11 cellular contexts compared by ENCODE assay signal in genomic region chr1:173871091-173871490, GRCh38. TPM values are rescaled to one million over a fixed set of nuclear protein-coding genes. Genes with fewer than 3 reads are reported as not detected.
DNase-seq lines count a peak whose midpoint lies in the region; ATAC-seq and TF ChIP-seq lines count a peak whose summit lies in the region.
"Had no signal": no experiment of that assay in that cellular context is flagged by ENCODE, and none has a peak within 500 bp of the region (broad histone marks: within the 10 kb centered on the region; RNA-seq: fewer than 3 reads in every experiment).

No MANE protein-coding gene starts in this region.

- H3K9me2 ChIP-seq in Loucy (replicated peaks; ENCODE audit: low read depth, low read length) = no peaks in the 10 kb centered on the region

- H3K4me1 Mint-ChIP-seq in CD4-positive, alpha-beta T cell (ENCODE audit: low read depth) = peaks cover 64% of the 10 kb centered on the region
- H3K4me1 Mint-ChIP-seq in immature natural killer cell (peaks cover 59 to 63% of the 10 kb centered on the region in 2 donors), glutamatergic neuron (ENCODE audit: low read depth, unreplicated experiment) (peaks cover 8% of the 10 kb centered on the region)

- H3K27ac Mint-ChIP-seq in CD4-positive, alpha-beta T cell = peak overlapping the region; percentile 95
- H3K27ac Mint-ChIP-seq in immature natural killer cell = peak overlapping the region; percentile 89 to 100 (median 96)
- H3K27ac Mint-ChIP-seq in glutamatergic neuron (ENCODE audit: unreplicated experiment) = no peak overlapping the region

- peaks cover 10% of the 10 kb centered on the region for H3K36me3 ChIP-seq in Loucy (ENCODE audit: insufficient read depth, low read length)
- no peaks in the 10 kb centered on the region for H3K36me3 ChIP-seq in ovary

- no peak for TF ChIP-seq CTCF in CD4-positive, alpha-beta T cell (IDR thresholded peaks at IDR 0.05)
- TF ChIP-seq CTCF in Loucy (conservative IDR thresholded peaks at IDR 0.05; ENCODE audit: low read length) = no peak
- no peak for TF ChIP-seq CTCF in ovary (IDR thresholded peaks at IDR 0.05)
- TF ChIP-seq CTCF in glutamatergic neuron (IDR thresholded peaks at IDR 0.05; ENCODE audit: partially characterized antibody, unreplicated experiment) = no peak
- TF ChIP-seq CTCF in dorsolateral prefrontal cortex (IDR thresholded peaks at IDR 0.05 in 54 of 56, conservative IDR thresholded peaks at IDR 0.05 in 2 of 56; ENCODE audit: low read depth in 1 of 56, partially characterized antibody in 56 of 56) = no peak

- no peaks in the 10 kb centered on the region for H3K9me3 ChIP-seq in CD4-positive, alpha-beta T cell (ENCODE audit: control insufficient read depth, low read length)
- H3K9me3 ChIP-seq in Loucy (ENCODE audit: insufficient read depth, low read depth, low read length) = no peaks in the 10 kb centered on the region
- no peaks in the 10 kb centered on the region for H3K9me3 ChIP-seq in ovary

- POLR2A ChIA-PET in CD4-positive, alpha-beta T cell (lab: Charles Lee) = no interaction called here

- H4K20me1 ChIP-seq in Loucy (ENCODE audit: insufficient read depth, low read length, poor library complexity, severe bottlenecking) = peaks cover 16% of the 10 kb centered on the region

- H3K27ac ChIP-seq in CD4-positive, alpha-beta T cell (ENCODE audit: low read depth, low read length) = no peak overlapping the region
- H3K27ac ChIP-seq in ovary (no peak overlapping the region), dorsolateral prefrontal cortex (peak overlapping the region in 19 of 59 donors; percentile 44 to 99 (median 97))
- H3K27ac ChIP-seq: epithelial cell of prostate had no signal

- 83 to 91% (median 90%) methylated on average over 5 of the region's 5 CpGs for WGBS in ovary, 3 donors

- TF ChIP-seq EP300 in ovary (IDR thresholded peaks at IDR 0.05) = no peak

- peaks cover 12% of the 10 kb centered on the region for H3F3A ChIP-seq in Loucy (ENCODE audit: low read depth)

- H3K4me3 Mint-ChIP-seq in CD4-positive, alpha-beta T cell = peak overlapping the region; percentile 93
- H3K4me3 Mint-ChIP-seq in immature natural killer cell (peak overlapping the region; percentile 53 to 99 (median 94)), glutamatergic neuron (ENCODE audit: unreplicated experiment) (no peak overlapping the region)

- CTCF ChIA-PET in CD4-positive, alpha-beta T cell (lab: Charles Lee) = no interaction called here

- peak overlapping the region; percentile 78 for H3K9ac ChIP-seq in Loucy (ENCODE audit: low read depth, low read length, poor library complexity, severe bottlenecking)

- no peak for DNase-seq in CD4-positive, alpha-beta T cell
- DNase-seq in immature natural killer cell = no peak
- DNase-seq in ovary = no peak
- no peak for DNase-seq in glutamatergic neuron
- no peak for DNase-seq in dorsolateral prefrontal cortex
- DNase-seq: activated CD8-positive, alpha-beta memory T cell treated with anti-CD3 and anti-CD28 coated beads, Interleukin-2, amount 50 U/mL, for 48 hours had no signal

- peaks cover 47% of the 10 kb centered on the region for H3K79me2 ChIP-seq in Loucy (ENCODE audit: insufficient read depth, low read length)

- H3K4me3 ChIP-seq in Loucy (ENCODE audit: low read length, poor library complexity, severe bottlenecking) (peak overlapping the region; percentile 92), ovary (no peak overlapping the region), dorsolateral prefrontal cortex (peak overlapping the region in 2 of 59 donors; percentile 3 to 19)
- H3K4me3 ChIP-seq: lung had no signal

- H3K9me3 Mint-ChIP-seq in CD4-positive, alpha-beta T cell = no peaks in the 10 kb centered on the region
- H3K9me3 Mint-ChIP-seq in immature natural killer cell (no peaks in the 10 kb centered on the region), glutamatergic neuron (ENCODE audit: unreplicated experiment) (peaks cover 12% of the 10 kb centered on the region)

- no peak for ATAC-seq in CD4-positive, alpha-beta T cell (ENCODE audit: poor library complexity)

- H3K27me3 Mint-ChIP-seq in CD4-positive, alpha-beta T cell = no peaks in the 10 kb centered on the region
- H3K27me3 Mint-ChIP-seq in immature natural killer cell (ENCODE audit: low read depth in 3 of 3) (peaks cover 7 to 17% (median 8%) of the 10 kb centered on the region in 3 donors), glutamatergic neuron (ENCODE audit: unreplicated experiment) (peaks cover 7% of the 10 kb centered on the region)

- peaks cover 77% of the 10 kb centered on the region for H3K36me3 Mint-ChIP-seq in CD4-positive, alpha-beta T cell (ENCODE audit: low read depth)
- H3K36me3 Mint-ChIP-seq in immature natural killer cell (peaks cover 22 to 35% (median 25%) of the 10 kb centered on the region in 3 donors), glutamatergic neuron (ENCODE audit: unreplicated experiment) (no peaks in the 10 kb centered on the region)

- 0 out of 2 replicates have a peak overlapping the region, but pooled peaks have one; percentile 31 for H2AFZ ChIP-seq in Loucy (ENCODE audit: low read length)

- H3K27me3 ChIP-seq in CD4-positive, alpha-beta T cell (ENCODE audit: control insufficient read depth, insufficient read depth, low read length) = no peaks in the 10 kb centered on the region
- H3K27me3 ChIP-seq in Loucy (ENCODE audit: insufficient read depth, low read length, poor library complexity, severe bottlenecking) (peaks cover 8% of the 10 kb centered on the region), ovary (no peaks in the 10 kb centered on the region), dorsolateral prefrontal cortex (no peaks in the 10 kb centered on the region)

- intact Hi-C loops in CD4-positive, alpha-beta T cell (cut with DNase I, micrococcal nuclease) = loop anchor here (2.0 kb wide), 2 partner anchors 152 to 288 kb away; partner anchors contain the start of genes RABGAP1L (in 1 of the 2) and RC3H1 (in 1 of the 2)
- intact Hi-C loops in ovary (cut with DNase I) (no loop called here), dorsolateral prefrontal cortex (cut with DNase I) (loop anchor here in 1 of 2 donors (2.0 kb wide), 1 partner anchor 204 kb away; no protein-coding TSS in a partner anchor)

- peak overlapping the region; percentile 89 for H3K4me2 ChIP-seq in Loucy (ENCODE audit: low read depth, low read length, poor library complexity, severe bottlenecking)

- no peak for TF ChIP-seq POLR2A in ovary (IDR thresholded peaks at IDR 0.05)

- peaks cover 41% of the 10 kb centered on the region for H3K4me1 ChIP-seq in Loucy (ENCODE audit: insufficient read depth, low read length, poor library complexity, severe bottlenecking)
- peaks cover 8% of the 10 kb centered on the region for H3K4me1 ChIP-seq in ovary (ENCODE audit: insufficient read depth)

RNA-seq across cellular contexts. Expression of gene ZBTB37, which starts 2.9 kb away (rescaled TPM):
- total RNA-seq in CD4-positive, alpha-beta T cell = 10 to 100 TPM; 15.1 to 16.0 TPM
- 1 to 10 TPM; 2.9 to 4.3 (median 3.1) TPM for polyA plus RNA-seq in immature natural killer cell
- 10 to 100 TPM in 5 of 7 donors, 1 to 10 TPM in 2; 6.5 to 20.0 (median 14.9) TPM for total RNA-seq in ovary
- 1 to 10 TPM; 2.3 to 4.4 TPM for polyA plus RNA-seq in ovary
- 11.7 TPM for total RNA-seq in glutamatergic neuron (ENCODE audit: unreplicated experiment)
- 10 to 100 TPM; 14.3 to 44.8 (median 23.1) TPM for total RNA-seq in dorsolateral prefrontal cortex

RNA-seq across cellular contexts. Expression of gene GAS5, which starts 3.3 kb away (rescaled TPM):
- 100 to 1,000 TPM; 865 to 867 TPM for total RNA-seq in CD4-positive, alpha-beta T cell
- polyA plus RNA-seq in immature natural killer cell = 100 to 1,000 TPM in 2 of 3 donors, 10 to 100 TPM in 1; 88.2 to 158 (median 153) TPM
- total RNA-seq in ovary = 1,000 to 10,000 TPM in 6 of 7 donors, 100 to 1,000 TPM in 1; 958 to 2,885 (median 1,266) TPM
- 1,000 to 10,000 TPM in 1 of 2 donors, 100 to 1,000 TPM in 1; 802 to 2,293 TPM for polyA plus RNA-seq in ovary
- total RNA-seq in glutamatergic neuron (ENCODE audit: unreplicated experiment) = 281 TPM
- total RNA-seq in dorsolateral prefrontal cortex = 100 to 1,000 TPM in 112 of 120 experiments, 10 to 100 TPM in 8; 88.6 to 204 (median 118) TPM

RNA-seq across cellular contexts. Expression of gene SERPINC1, which starts 46.0 kb away (rescaled TPM):
- not detected for total RNA-seq in CD4-positive, alpha-beta T cell
- polyA plus RNA-seq in immature natural killer cell = under 1 TPM in 1 of 3 donors, not detected in 2; 0.62 TPM
- total RNA-seq in ovary = 1 to 10 TPM in 2 of 7 donors, under 1 TPM in 1, not detected in 4; 0.40 to 1.6 (median 1.1) TPM
- polyA plus RNA-seq in ovary = under 1 TPM in 1 of 2 donors, not detected in 1; 0.37 TPM
- not detected for total RNA-seq in glutamatergic neuron (ENCODE audit: unreplicated experiment)
- 1 to 10 TPM in 7 of 120 experiments, under 1 TPM in 32, not detected in 81; 0.27 to 2.0 (median 0.58) TPM for total RNA-seq in dorsolateral prefrontal cortex
- total RNA-seq: bronchial epithelial cell; T-helper 1 cell treated with Interleukin-12 subunit alpha and Interleukin-12 subunit beta and Interleukin-4 antibody, amounts not matched to agents 30 ng/mL and 1 ng/mL, for 36 hours had no signal

RNA-seq across cellular contexts. Expression of gene CENPL, which starts 46.4 kb away (rescaled TPM):
- 1 to 10 TPM; 3.8 to 4.7 TPM for total RNA-seq in CD4-positive, alpha-beta T cell
- polyA plus RNA-seq in immature natural killer cell (10 to 100 TPM in 1 of 3 donors, 1 to 10 TPM in 2; 7.1 to 10.5 (median 9.4) TPM), ovary (1 to 10 TPM; 2.4 to 3.9 TPM)
- total RNA-seq in ovary (1 to 10 TPM; 1.1 to 5.6 (median 3.1) TPM), glutamatergic neuron (ENCODE audit: unreplicated experiment) (4.3 TPM), dorsolateral prefrontal cortex (10 to 100 TPM in 3 of 120 experiments, 1 to 10 TPM in 117; 2.4 to 10.9 (median 5.3) TPM)

RNA-seq across cellular contexts. Expression of gene DARS2, which starts 46.6 kb away (rescaled TPM):
- 1 to 10 TPM; 1.7 TPM for total RNA-seq in CD4-positive, alpha-beta T cell
- polyA plus RNA-seq in immature natural killer cell (10 to 100 TPM in 1 of 3 donors, 1 to 10 TPM in 2; 4.6 to 10.4 (median 9.1) TPM), ovary (10 to 100 TPM in 1 of 2 donors, 1 to 10 TPM in 1; 4.3 to 20.5 TPM)
- total RNA-seq in ovary (10 to 100 TPM in 2 of 7 donors, 1 to 10 TPM in 5; 7.8 to 11.5 (median 9.1) TPM), glutamatergic neuron (ENCODE audit: unreplicated experiment) (17.0 TPM), dorsolateral prefrontal cortex (10 to 100 TPM in 53 of 120 experiments, 1 to 10 TPM in 67; 7.0 to 13.9 (median 9.8) TPM)

Comparison
In these comparisons a context has a peak if more than half of its experiments do, and no peak if none do; other contexts are left out.
1. intact Hi-C loops: an anchor here in CD4-positive, alpha-beta T cell (2.0 kb wide); none called in ovary.